8 cellular contexts compared by ENCODE assay signal in genomic region chr6:45930419-45931059, GRCh38.
DNase-seq lines count a peak whose midpoint lies in the region; ATAC-seq, FAIRE-seq and TF ChIP-seq lines count a peak whose summit lies in the region.

No MANE protein-coding gene starts in this region.

- peak; percentile 64 for TF ChIP-seq CTCF in A549 (IDR thresholded peaks at IDR 0.05)
- TF ChIP-seq CTCF in lower lobe of right lung (IDR thresholded peaks at IDR 0.05), result peak; percentile 98

- no peak for FAIRE-seq in A549 (lab: Jason Lieb, UNC)

- H3K27me3 Mint-ChIP-seq in activated CD4-positive, alpha-beta T cell treated with anti-CD3 and anti-CD28 coated beads, Interleukin-2, amount 10 ng/mL, durations not matched to agents 7 days and 5 days, result no peaks in the 10 kb centered on the region

- H3K27ac Mint-ChIP-seq in activated CD4-positive, alpha-beta T cell treated with anti-CD3 and anti-CD28 coated beads, Interleukin-2, amount 10 ng/mL, durations not matched to agents 7 days and 5 days, result no peak overlapping the region

- no peaks in the 10 kb centered on the region for H3K9me3 Mint-ChIP-seq in activated CD4-positive, alpha-beta T cell treated with anti-CD3 and anti-CD28 coated beads, Interleukin-2, amount 10 ng/mL, durations not matched to agents 7 days and 5 days

- H3K4me2 ChIP-seq in A549, result no peak overlapping the region

- no peaks in the 10 kb centered on the region for H3K9me3 ChIP-seq in A549
- H3K9me3 ChIP-seq in lower lobe of right lung, result no peaks in the 10 kb centered on the region

- intact Hi-C loops in lower lobe of right lung (cut with DNase I), result no loop called here

- TF ChIP-seq EP300 in A549 (IDR thresholded peaks at IDR 0.05), result no peak

- no peak overlapping the region for H3K4me3 ChIP-seq in A549
- H3K4me3 ChIP-seq in lower lobe of right lung, result no peak overlapping the region

- CTCF ChIA-PET in A549 (lab: Yijun Ruan, JAX), result interaction anchor here (0.7 to 2.0 kb wide), 12 partner anchors 9 to 1455 kb away, joined by 3 to 9 read pairs (median 3); no protein-coding TSS in a partner anchor
- CTCF ChIA-PET in activated CD4-positive, alpha-beta T cell treated with anti-CD3 and anti-CD28 coated beads, Interleukin-2, amount 10 ng/mL, durations not matched to agents 7 days and 5 days (lab: Charles Lee), result interaction anchor here (0.6 to 2.0 kb wide), 11 partner anchors 8 to 1496 kb away, joined by 3 to 6 read pairs (median 3); no protein-coding TSS in a partner anchor

- TF ChIP-seq POLR2A in A549 (IDR thresholded peaks at IDR 0.05; ENCODE audit: low read length), result no peak

- DNase-seq in A549 (ENCODE audit: low read depth in 1 of 2, low spot score in 1 of 2) (peak; percentile 48 to 62), NCI-H226 (peak; percentile 46), dermis blood vessel endothelial cell (peak; percentile 82), lower lobe of right lung (peak; percentile 70), cortex of kidney (lab: John Stamatoyannopoulos, UW) (no peak)
- peak; percentile 58 for DNase-seq in activated CD4-positive, alpha-beta T cell treated with anti-CD3 and anti-CD28 coated beads, Interleukin-2, amount 10 ng/mL, durations not matched to agents 7 days and 5 days
- peak; percentile 25 to 38 (median 32) for DNase-seq in stimulated activated CD4-positive, alpha-beta T cell treated with anti-CD3 and anti-CD28 coated beads, TNF-alpha, amount 100 ng/mL, for 4 hours (ENCODE audit: low read depth in 3 of 3)

- H3K36me3 Mint-ChIP-seq in activated CD4-positive, alpha-beta T cell treated with anti-CD3 and anti-CD28 coated beads, Interleukin-2, amount 10 ng/mL, durations not matched to agents 7 days and 5 days (ENCODE audit: low read depth), result no peaks in the 10 kb centered on the region

- peak; percentile 56 to 65 for TF ChIP-seq RAD21 in A549 (conservative IDR thresholded peaks at IDR 0.05 in 1 of 2, IDR thresholded peaks at IDR 0.05 in 1 of 2)

- H3K4me1 ChIP-seq in A549, result no peaks in the 10 kb centered on the region
- H3K4me1 ChIP-seq in lower lobe of right lung, result peaks cover 13% of the 10 kb centered on the region

- H3K36me3 ChIP-seq in lower lobe of right lung, result no peaks in the 10 kb centered on the region

- H3K4me1 Mint-ChIP-seq in activated CD4-positive, alpha-beta T cell treated with anti-CD3 and anti-CD28 coated beads, Interleukin-2, amount 10 ng/mL, durations not matched to agents 7 days and 5 days, result peaks cover 8% of the 10 kb centered on the region

- H3K27ac ChIP-seq in A549 (no peak overlapping the region), lower lobe of right lung (peak overlapping the region; percentile 13)

- no peaks in the 10 kb centered on the region for H3K27me3 ChIP-seq in lower lobe of right lung (ENCODE audit: low read depth)

- peak; percentile 73 to 86; a peak in 5 of 6 replicates for ATAC-seq in A549
- ATAC-seq in GM19023 (IDR thresholded peaks at IDR 0.05; ENCODE audit: unreplicated experiment), result peak; percentile 59
- ATAC-seq in lower lobe of right lung, result peak; percentile 79 to 83

- no peak overlapping the region for H3K4me3 Mint-ChIP-seq in activated CD4-positive, alpha-beta T cell treated with anti-CD3 and anti-CD28 coated beads, Interleukin-2, amount 10 ng/mL, durations not matched to agents 7 days and 5 days

- POLR2A ChIA-PET in A549 (lab: Yijun Ruan, JAX), result no interaction called here
- POLR2A ChIA-PET in activated CD4-positive, alpha-beta T cell treated with anti-CD3 and anti-CD28 coated beads, Interleukin-2, amount 10 ng/mL, durations not matched to agents 7 days and 5 days (lab: Charles Lee), result no interaction called here

- WGBS in A549 (ENCODE audit: missing lambda C conversion rate), result 3% methylated on average over 6 of the region's 7 CpGs

TF ChIP-seq in A549, 52 proteins besides CTCF, POLR2A, EP300 and RAD21:
- TF ChIP-seq NR3C1 (IDR thresholded peaks at IDR 0.05), result no peak
- TF ChIP-seq SMC3 (IDR thresholded peaks at IDR 0.05), result peak; percentile 49; the same call in 2 of the 3 replicates
- no peak for TF ChIP-seq ZC3H11A (IDR thresholded peaks at IDR 0.05)
